In genomic region chr12:7018350-7019042, GRCh38 we compare ENCODE assay signal across 8 cellular contexts. TPM values are rescaled to one million over a fixed set of nuclear protein-coding genes. Genes with fewer than 3 reads are reported as not detected.
A peak's percentile ranks its signal among the peaks of the same experiment; 100 is the strongest.
DNase-seq lines count a peak whose midpoint lies in the region; FAIRE-seq and TF ChIP-seq lines count a peak whose summit lies in the region.

TSS of gene LPCAT3 (minus strand) at chr12:7018476. CDS start at chr12:7018424, 52 bp downstream.

- H3K27me3 ChIP-seq in neutrophil: no peaks in the 10 kb centered on the region

- H3K27ac ChIP-seq in neutrophil: peak within 1 kb of the TSS; percentile 93
- H3K27ac ChIP-seq in substantia nigra (ENCODE audit: low read depth, low read length, poor library complexity, severe bottlenecking): peak within 1 kb of the TSS; percentile 88

- H3K36me3 ChIP-seq in neutrophil: no peaks in the 10 kb centered on the region

- peaks cover 26% of the 10 kb centered on the region for H3K4me1 Mint-ChIP-seq in HFFc6 (ENCODE audit: low read depth)
- H3K4me1 Mint-ChIP-seq in activated naive CD4-positive, alpha-beta T cell treated with anti-CD3 and anti-CD28 coated beads for 36 hours (ENCODE audit: low read depth): peaks cover 35% of the 10 kb centered on the region

- H3K4me3 ChIP-seq in GM08714 (ENCODE audit: low read length) (peak within 1 kb of the TSS; percentile 93), neutrophil (ENCODE audit: low read depth in 1 of 2, low read length in 1 of 2) (peak within 1 kb of the TSS; percentile 92 to 96)

- no peaks in the 10 kb centered on the region for H3K36me3 Mint-ChIP-seq in HFFc6 (ENCODE audit: low read depth)
- peaks cover 2% of the 10 kb centered on the region for H3K36me3 Mint-ChIP-seq in activated naive CD4-positive, alpha-beta T cell treated with anti-CD3 and anti-CD28 coated beads for 36 hours (ENCODE audit: low read depth)

- FAIRE-seq in frontal cortex (lab: Jason Lieb, UNC): no peak

- DNase-seq in HFFc6 (peak; percentile 89), NAMALWA (ENCODE audit: low spot score) (peak; percentile 99), SK-N-DZ (ENCODE audit: low spot score) (peak; percentile 97), frontal cortex (ENCODE audit: low spot score in 2 of 2) (peak; percentile 93 to 97), substantia nigra (lab: John Stamatoyannopoulos, UW) (peak; percentile 77 to 99 (median 96))
- DNase-seq in activated naive CD4-positive, alpha-beta T cell treated with anti-CD3 and anti-CD28 coated beads for 36 hours: peak; percentile 98

- H3K9me3 Mint-ChIP-seq in HFFc6: no peaks in the 10 kb centered on the region
- no peaks in the 10 kb centered on the region for H3K9me3 Mint-ChIP-seq in activated naive CD4-positive, alpha-beta T cell treated with anti-CD3 and anti-CD28 coated beads for 36 hours

- peak within 1 kb of the TSS; percentile 91 for H3K4me3 Mint-ChIP-seq in HFFc6
- H3K4me3 Mint-ChIP-seq in activated naive CD4-positive, alpha-beta T cell treated with anti-CD3 and anti-CD28 coated beads for 36 hours: peak within 1 kb of the TSS; percentile 94

- TF ChIP-seq CTCF in HFFc6 (IDR thresholded peaks at IDR 0.05) (peak; percentile 92), neutrophil (IDR thresholded peaks at IDR 0.05) (peak; percentile 85)

- H3K4me1 ChIP-seq in neutrophil (ENCODE audit: control insufficient read depth in 1 of 2, insufficient read depth in 1 of 2, low read depth in 1 of 2, low read length in 1 of 2): peaks cover 18 to 22% of the 10 kb centered on the region in 2 experiments

- CTCF ChIA-PET in activated naive CD4-positive, alpha-beta T cell treated with anti-CD3 and anti-CD28 coated beads for 36 hours (lab: Charles Lee): interaction anchor here (0.6 to 2.0 kb wide), 12 partner anchors 13 to 127 kb away, joined by 3 to 10 read pairs (median 4); partner anchors contain the start of genes C12orf57 and RNU7-1

- peaks cover 2% of the 10 kb centered on the region; the same call in 1 of the 2 replicates for H3K27me3 Mint-ChIP-seq in HFFc6 (ENCODE audit: insufficient read depth)
- H3K27me3 Mint-ChIP-seq in activated naive CD4-positive, alpha-beta T cell treated with anti-CD3 and anti-CD28 coated beads for 36 hours (ENCODE audit: low read depth): no peaks in the 10 kb centered on the region

- intact Hi-C loops in activated naive CD4-positive, alpha-beta T cell treated with anti-CD3 and anti-CD28 coated beads for 36 hours (cut with micrococcal nuclease): loop anchor here (1.0 to 10.0 kb wide), 12 partner anchors 48 to 1008 kb away; partner anchors contain the start of genes C1R, CDCA3, EMG1 and LRRC23

- no peaks in the 10 kb centered on the region for H3K9me3 ChIP-seq in neutrophil

- H3K27ac Mint-ChIP-seq in HFFc6: peak within 1 kb of the TSS; percentile 58
- H3K27ac Mint-ChIP-seq in activated naive CD4-positive, alpha-beta T cell treated with anti-CD3 and anti-CD28 coated beads for 36 hours: peak within 1 kb of the TSS; percentile 92

RNA-seq across cellular contexts. Expression of gene LPCAT3, which starts in this region (rescaled TPM):
- 10 to 100 TPM; 17.4 to 28.4 (median 21.6) TPM for total RNA-seq in HFFc6 (2021; fragmentation: NEBNext Ultra II Directional; extraction: Animal tissue kit (Norgen Biotek cat#: 25700))
- 19.8 and 20.8 TPM in 2 replicates for polyA plus RNA-seq in SK-N-DZ (2014; cell fraction: cytosol; rRNA removed)
- 21.6 and 23.2 TPM in 2 replicates for polyA plus RNA-seq in SK-N-DZ (2014; cell fraction: nucleus; rRNA removed)
- 10 to 100 TPM; 22.7 to 27.2 TPM for total RNA-seq in activated naive CD4-positive, alpha-beta T cell treated with anti-CD3 and anti-CD28 coated beads for 36 hours
- total RNA-seq in frontal cortex: 6.5 TPM

Comparison
In these comparisons a context has a peak if more than half of its experiments do, and no peak if none do; other contexts are left out.
1. Peak in every context shown above with its lines: DNase-seq, H3K4me3 ChIP-seq and H3K27ac ChIP-seq.